Comparison of ENCODE assay signal across 1 cellular context in genomic region chrX:155028192-155028591, GRCh38.
TF ChIP-seq lines count a peak whose summit lies in the region.

No MANE protein-coding gene starts in this region.

TF ChIP-seq in GM23338, 12 proteins besides CTCF, POLR2A, EP300 and RAD21 (continued from another document):
- TF ChIP-seq ZNF462 (CRISPR knock-in tag; IDR thresholded peaks at IDR 0.05) (no peak), ZNF114 (CRISPR knock-in tag; IDR thresholded peaks at IDR 0.05) (no peak), STAT1 (IDR thresholded peaks at IDR 0.05; ENCODE audit: unreplicated experiment) (no peak), JUNB (IDR thresholded peaks at IDR 0.05; ENCODE audit: unreplicated experiment) (no peak), NANOG (IDR thresholded peaks at IDR 0.05; ENCODE audit: borderline replicate concordance) (no peak), POLR2AphosphoS5 (IDR thresholded peaks at IDR 0.05; ENCODE audit: low read depth) (no peak)
- TF ChIP-seq, protein P1, sequence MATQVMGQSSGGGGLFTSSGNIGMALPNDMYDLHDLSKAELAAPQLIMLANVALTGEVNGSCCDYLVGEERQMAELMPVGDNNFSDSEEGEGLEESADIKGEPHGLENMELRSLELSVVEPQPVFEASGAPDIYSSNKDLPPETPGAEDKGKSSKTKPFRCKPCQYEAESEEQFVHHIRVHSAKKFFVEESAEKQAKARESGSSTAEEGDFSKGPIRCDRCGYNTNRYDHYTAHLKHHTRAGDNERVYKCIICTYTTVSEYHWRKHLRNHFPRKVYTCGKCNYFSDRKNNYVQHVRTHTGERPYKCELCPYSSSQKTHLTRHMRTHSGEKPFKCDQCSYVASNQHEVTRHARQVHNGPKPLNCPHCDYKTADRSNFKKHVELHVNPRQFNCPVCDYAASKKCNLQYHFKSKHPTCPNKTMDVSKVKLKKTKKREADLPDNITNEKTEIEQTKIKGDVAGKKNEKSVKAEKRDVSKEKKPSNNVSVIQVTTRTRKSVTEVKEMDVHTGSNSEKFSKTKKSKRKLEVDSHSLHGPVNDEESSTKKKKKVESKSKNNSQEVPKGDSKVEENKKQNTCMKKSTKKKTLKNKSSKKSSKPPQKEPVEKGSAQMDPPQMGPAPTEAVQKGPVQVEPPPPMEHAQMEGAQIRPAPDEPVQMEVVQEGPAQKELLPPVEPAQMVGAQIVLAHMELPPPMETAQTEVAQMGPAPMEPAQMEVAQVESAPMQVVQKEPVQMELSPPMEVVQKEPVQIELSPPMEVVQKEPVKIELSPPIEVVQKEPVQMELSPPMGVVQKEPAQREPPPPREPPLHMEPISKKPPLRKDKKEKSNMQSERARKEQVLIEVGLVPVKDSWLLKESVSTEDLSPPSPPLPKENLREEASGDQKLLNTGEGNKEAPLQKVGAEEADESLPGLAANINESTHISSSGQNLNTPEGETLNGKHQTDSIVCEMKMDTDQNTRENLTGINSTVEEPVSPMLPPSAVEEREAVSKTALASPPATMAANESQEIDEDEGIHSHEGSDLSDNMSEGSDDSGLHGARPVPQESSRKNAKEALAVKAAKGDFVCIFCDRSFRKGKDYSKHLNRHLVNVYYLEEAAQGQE (IDR thresholded peaks at IDR 0.05; ENCODE audit: unreplicated experiment) = no peak
TF ChIP-seq in GM23338: peak in this region for 0.
